In the genomic region with DNA sequence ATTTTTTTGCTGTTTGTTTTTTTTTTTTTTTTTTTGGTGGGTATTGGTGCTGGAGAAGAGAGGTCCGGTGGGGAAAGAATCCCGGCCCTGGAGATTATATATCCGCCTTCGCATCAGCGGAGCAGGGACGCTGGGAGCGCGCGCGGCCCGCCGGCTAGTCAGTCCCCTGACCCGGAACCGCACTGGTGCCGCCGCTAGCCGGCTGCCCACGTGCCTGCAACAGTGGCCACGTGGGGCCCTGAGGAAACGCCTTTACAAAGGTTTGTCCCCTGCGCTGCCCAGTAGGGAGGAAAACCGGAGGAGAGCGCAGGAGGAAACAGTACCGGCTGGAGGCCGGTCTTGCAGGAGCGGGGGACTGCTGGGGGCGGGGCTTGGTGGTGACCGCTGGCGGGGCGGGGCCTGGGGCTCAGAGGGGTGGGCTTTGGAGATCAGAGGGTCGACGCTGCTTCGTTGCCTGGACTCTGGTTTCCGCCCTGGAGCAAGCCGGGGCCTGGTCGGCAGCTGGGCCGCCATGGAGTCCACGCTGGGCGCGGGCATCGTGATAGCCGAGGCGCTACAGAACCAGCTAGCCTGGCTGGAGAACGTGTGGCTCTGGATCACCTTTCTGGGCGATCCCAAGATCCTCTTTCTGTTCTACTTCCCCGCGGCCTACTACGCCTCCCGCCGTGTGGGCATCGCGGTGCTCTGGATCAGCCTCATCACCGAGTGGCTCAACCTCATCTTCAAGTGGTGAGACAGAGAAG, we compare ENCODE assay signal across 1 cellular context.
TF ChIP-seq lines count a peak whose summit lies in the region.

A gene with protein sequence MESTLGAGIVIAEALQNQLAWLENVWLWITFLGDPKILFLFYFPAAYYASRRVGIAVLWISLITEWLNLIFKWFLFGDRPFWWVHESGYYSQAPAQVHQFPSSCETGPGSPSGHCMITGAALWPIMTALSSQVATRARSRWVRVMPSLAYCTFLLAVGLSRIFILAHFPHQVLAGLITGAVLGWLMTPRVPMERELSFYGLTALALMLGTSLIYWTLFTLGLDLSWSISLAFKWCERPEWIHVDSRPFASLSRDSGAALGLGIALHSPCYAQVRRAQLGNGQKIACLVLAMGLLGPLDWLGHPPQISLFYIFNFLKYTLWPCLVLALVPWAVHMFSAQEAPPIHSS (plus strand): TSS at position 281 of the 743 bp plus-strand sequence. CDS start 231 bp downstream, at position 512.

TF ChIP-seq in HepG2, 621 proteins besides CTCF, POLR2A, EP300 and RAD21 (continued from another document and continues in another):
- TF ChIP-seq RAD51 (IDR thresholded peaks at IDR 0.05; ENCODE audit: borderline replicate concordance), result peak; percentile 97
- peak; percentile 61; the same call in 1 of the 2 replicates for TF ChIP-seq RBAK (CRISPR knock-in tag; IDR thresholded peaks at IDR 0.05)
- no peak for TF ChIP-seq ZNF530 (CRISPR knock-in tag; IDR thresholded peaks at IDR 0.05; ENCODE audit: low read depth)
- peak; percentile 92 for TF ChIP-seq GZF1 (CRISPR knock-in tag; IDR thresholded peaks at IDR 0.05)
- peak; percentile 71; the same call in 1 of the 2 replicates for TF ChIP-seq ZNF329 (CRISPR knock-in tag; IDR thresholded peaks at IDR 0.05; ENCODE audit: low read depth)
- TF ChIP-seq, protein P1, sequence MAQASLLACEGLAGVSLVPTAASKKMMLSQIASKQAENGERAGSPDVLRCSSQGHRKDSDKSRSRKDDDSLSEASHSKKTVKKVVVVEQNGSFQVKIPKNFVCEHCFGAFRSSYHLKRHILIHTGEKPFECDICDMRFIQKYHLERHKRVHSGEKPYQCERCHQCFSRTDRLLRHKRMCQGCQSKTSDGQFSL (CRISPR knock-in tag; IDR thresholded peaks at IDR 0.05), result no peak
- TF ChIP-seq, protein P2, sequence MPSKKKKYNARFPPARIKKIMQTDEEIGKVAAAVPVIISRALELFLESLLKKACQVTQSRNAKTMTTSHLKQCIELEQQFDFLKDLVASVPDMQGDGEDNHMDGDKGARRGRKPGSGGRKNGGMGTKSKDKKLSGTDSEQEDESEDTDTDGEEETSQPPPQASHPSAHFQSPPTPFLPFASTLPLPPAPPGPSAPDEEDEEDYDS (CRISPR knock-in tag; IDR thresholded peaks at IDR 0.05), result peak; percentile 78
- TF ChIP-seq ZNF496 (CRISPR knock-in tag; IDR thresholded peaks at IDR 0.05; ENCODE audit: insufficient replicate concordance), result no peak
- no peak for TF ChIP-seq SMC3 (IDR thresholded peaks at IDR 0.05; ENCODE audit: low read length)
- TF ChIP-seq ESRRA (CRISPR knock-in tag; IDR thresholded peaks at IDR 0.05; ENCODE audit: low read depth), result peak; percentile 69; the same call in 1 of the 2 replicates
- TF ChIP-seq NBN (conservative IDR thresholded peaks at IDR 0.05), result no peak
- peak; percentile 100 for TF ChIP-seq YEATS4 (CRISPR knock-in tag; IDR thresholded peaks at IDR 0.05; ENCODE audit: borderline replicate concordance)
- peak; percentile 91; the same call in 1 of the 2 replicates for TF ChIP-seq ZIK1 (CRISPR knock-in tag; IDR thresholded peaks at IDR 0.05; ENCODE audit: borderline replicate concordance, low read depth)
- TF ChIP-seq, protein P3, sequence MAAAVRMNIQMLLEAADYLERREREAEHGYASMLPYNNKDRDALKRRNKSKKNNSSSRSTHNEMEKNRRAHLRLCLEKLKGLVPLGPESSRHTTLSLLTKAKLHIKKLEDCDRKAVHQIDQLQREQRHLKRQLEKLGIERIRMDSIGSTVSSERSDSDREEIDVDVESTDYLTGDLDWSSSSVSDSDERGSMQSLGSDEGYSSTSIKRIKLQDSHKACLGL (CRISPR knock-in tag; IDR thresholded peaks at IDR 0.05), result peak; percentile 100
- peak; percentile 72 for TF ChIP-seq XRCC5 (optimal IDR thresholded peaks at IDR 0.05; ENCODE audit: low read length)
- no peak for TF ChIP-seq AGO2 (optimal IDR thresholded peaks at IDR 0.05; ENCODE audit: low read depth, low read length)
- peak; percentile 94 for TF ChIP-seq ARID2 (CRISPR knock-in tag; IDR thresholded peaks at IDR 0.05; ENCODE audit: borderline replicate concordance)
- peak; percentile 75 for TF ChIP-seq GABPA (IDR thresholded peaks at IDR 0.05; ENCODE audit: low read depth, low read length)
- peak; percentile 93 for TF ChIP-seq GABPA (CRISPR knock-in tag; IDR thresholded peaks at IDR 0.05; ENCODE audit: low read depth)
- peak; percentile 24; the same call in 1 of the 2 replicates for TF ChIP-seq ZFP41 (CRISPR knock-in tag; IDR thresholded peaks at IDR 0.05; ENCODE audit: borderline replicate concordance)
- TF ChIP-seq BCL6 (CRISPR knock-in tag; IDR thresholded peaks at IDR 0.05), result peak; percentile 76
- peak; percentile 72; the same call in 1 of the 2 replicates for TF ChIP-seq PCBP1 (IDR thresholded peaks at IDR 0.05; ENCODE audit: borderline replicate concordance, low read depth, low read length)
- TF ChIP-seq, protein P4, sequence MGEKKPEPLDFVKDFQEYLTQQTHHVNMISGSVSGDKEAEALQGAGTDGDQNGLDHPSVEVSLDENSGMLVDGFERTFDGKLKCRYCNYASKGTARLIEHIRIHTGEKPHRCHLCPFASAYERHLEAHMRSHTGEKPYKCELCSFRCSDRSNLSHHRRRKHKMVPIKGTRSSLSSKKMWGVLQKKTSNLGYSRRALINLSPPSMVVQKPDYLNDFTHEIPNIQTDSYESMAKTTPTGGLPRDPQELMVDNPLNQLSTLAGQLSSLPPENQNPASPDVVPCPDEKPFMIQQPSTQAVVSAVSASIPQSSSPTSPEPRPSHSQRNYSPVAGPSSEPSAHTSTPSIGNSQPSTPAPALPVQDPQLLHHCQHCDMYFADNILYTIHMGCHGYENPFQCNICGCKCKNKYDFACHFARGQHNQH (CRISPR knock-in tag; IDR thresholded peaks at IDR 0.05), result peak; percentile 99
- TF ChIP-seq, protein P5, sequence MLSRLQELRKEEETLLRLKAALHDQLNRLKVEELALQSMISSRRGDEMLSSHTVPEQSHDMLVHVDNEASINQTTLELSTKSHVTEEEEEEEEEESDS (CRISPR knock-in tag; IDR thresholded peaks at IDR 0.05; ENCODE audit: borderline replicate concordance), result peak; percentile 86; the same call in 1 of the 2 replicates
- no peak for TF ChIP-seq SMARCC2 (IDR thresholded peaks at IDR 0.05)
- TF ChIP-seq, protein P6, sequence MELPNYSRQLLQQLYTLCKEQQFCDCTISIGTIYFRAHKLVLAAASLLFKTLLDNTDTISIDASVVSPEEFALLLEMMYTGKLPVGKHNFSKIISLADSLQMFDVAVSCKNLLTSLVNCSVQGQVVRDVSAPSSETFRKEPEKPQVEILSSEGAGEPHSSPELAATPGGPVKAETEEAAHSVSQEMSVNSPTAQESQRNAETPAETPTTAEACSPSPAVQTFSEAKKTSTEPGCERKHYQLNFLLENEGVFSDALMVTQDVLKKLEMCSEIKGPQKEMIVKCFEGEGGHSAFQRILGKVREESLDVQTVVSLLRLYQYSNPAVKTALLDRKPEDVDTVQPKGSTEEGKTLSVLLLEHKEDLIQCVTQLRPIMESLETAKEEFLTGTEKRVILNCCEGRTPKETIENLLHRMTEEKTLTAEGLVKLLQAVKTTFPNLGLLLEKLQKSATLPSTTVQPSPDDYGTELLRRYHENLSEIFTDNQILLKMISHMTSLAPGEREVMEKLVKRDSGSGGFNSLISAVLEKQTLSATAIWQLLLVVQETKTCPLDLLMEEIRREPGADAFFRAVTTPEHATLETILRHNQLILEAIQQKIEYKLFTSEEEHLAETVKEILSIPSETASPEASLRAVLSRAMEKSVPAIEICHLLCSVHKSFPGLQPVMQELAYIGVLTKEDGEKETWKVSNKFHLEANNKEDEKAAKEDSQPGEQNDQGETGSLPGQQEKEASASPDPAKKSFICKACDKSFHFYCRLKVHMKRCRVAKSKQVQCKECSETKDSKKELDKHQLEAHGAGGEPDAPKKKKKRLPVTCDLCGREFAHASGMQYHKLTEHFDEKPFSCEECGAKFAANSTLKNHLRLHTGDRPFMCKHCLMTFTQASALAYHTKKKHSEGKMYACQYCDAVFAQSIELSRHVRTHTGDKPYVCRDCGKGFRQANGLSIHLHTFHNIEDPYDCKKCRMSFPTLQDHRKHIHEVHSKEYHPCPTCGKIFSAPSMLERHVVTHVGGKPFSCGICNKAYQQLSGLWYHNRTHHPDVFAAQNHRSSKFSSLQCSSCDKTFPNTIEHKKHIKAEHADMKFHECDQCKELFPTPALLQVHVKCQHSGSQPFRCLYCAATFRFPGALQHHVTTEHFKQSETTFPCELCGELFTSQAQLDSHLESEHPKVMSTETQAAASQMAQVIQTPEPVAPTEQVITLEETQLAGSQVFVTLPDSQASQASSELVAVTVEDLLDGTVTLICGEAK (IDR thresholded peaks at IDR 0.05), result no peak
- TF ChIP-seq, protein P6 (CRISPR knock-in tag; IDR thresholded peaks at IDR 0.05), result peak; percentile 89
- peak; percentile 73 for TF ChIP-seq ASH2L (IDR thresholded peaks at IDR 0.05; ENCODE audit: insufficient read length, low read depth, low read length)
- TF ChIP-seq ZNF557 (CRISPR knock-in tag; IDR thresholded peaks at IDR 0.05), result peak; percentile 89; the same call in 1 of the 2 replicates
- TF ChIP-seq HDAC1 (CRISPR knock-in tag; IDR thresholded peaks at IDR 0.05), result peak; percentile 100
- TF ChIP-seq, protein P7, sequence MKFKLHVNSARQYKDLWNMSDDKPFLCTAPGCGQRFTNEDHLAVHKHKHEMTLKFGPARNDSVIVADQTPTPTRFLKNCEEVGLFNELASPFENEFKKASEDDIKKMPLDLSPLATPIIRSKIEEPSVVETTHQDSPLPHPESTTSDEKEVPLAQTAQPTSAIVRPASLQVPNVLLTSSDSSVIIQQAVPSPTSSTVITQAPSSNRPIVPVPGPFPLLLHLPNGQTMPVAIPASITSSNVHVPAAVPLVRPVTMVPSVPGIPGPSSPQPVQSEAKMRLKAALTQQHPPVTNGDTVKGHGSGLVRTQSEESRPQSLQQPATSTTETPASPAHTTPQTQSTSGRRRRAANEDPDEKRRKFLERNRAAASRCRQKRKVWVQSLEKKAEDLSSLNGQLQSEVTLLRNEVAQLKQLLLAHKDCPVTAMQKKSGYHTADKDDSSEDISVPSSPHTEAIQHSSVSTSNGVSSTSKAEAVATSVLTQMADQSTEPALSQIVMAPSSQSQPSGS (CRISPR knock-in tag; IDR thresholded peaks at IDR 0.05), result peak; percentile 96
- peak; percentile 86 for TF ChIP-seq ZBTB3 (CRISPR knock-in tag; IDR thresholded peaks at IDR 0.05; ENCODE audit: borderline replicate concordance, low read depth)
- peak; percentile 78; the same call in 1 of the 2 replicates for TF ChIP-seq GLI4 (CRISPR knock-in tag; IDR thresholded peaks at IDR 0.05; ENCODE audit: borderline replicate concordance)
- TF ChIP-seq HOXD1 (CRISPR knock-in tag; IDR thresholded peaks at IDR 0.05), result no peak
- peak; percentile 51; the same call in 1 of the 2 replicates for TF ChIP-seq SOX13 (IDR thresholded peaks at IDR 0.05)
- TF ChIP-seq SOX13 (CRISPR knock-in tag; conservative IDR thresholded peaks at IDR 0.05 in 1 of 2, IDR thresholded peaks at IDR 0.05 in 1 of 2), result peak in 1 of 2 experiments; percentile 79; a peak in 1 of 4 replicates
- TF ChIP-seq SP140L (CRISPR knock-in tag; IDR thresholded peaks at IDR 0.05; ENCODE audit: borderline replicate concordance), result no peak
- TF ChIP-seq RBM22 (optimal IDR thresholded peaks at IDR 0.05; ENCODE audit: low read length), result no peak
- TF ChIP-seq, protein P8, sequence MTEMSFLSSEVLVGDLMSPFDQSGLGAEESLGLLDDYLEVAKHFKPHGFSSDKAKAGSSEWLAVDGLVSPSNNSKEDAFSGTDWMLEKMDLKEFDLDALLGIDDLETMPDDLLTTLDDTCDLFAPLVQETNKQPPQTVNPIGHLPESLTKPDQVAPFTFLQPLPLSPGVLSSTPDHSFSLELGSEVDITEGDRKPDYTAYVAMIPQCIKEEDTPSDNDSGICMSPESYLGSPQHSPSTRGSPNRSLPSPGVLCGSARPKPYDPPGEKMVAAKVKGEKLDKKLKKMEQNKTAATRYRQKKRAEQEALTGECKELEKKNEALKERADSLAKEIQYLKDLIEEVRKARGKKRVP (CRISPR knock-in tag; IDR thresholded peaks at IDR 0.05), result peak in 1 of 2 experiments; percentile 89; a peak in 2 of 4 replicates
